Comparison of ENCODE assay signal across 28 cellular contexts in genomic region chr11:64140101-64140500, GRCh38.
"Had no signal": no experiment of that assay in that cellular context is flagged by ENCODE, and none has a peak within 500 bp of the region (broad histone marks: within the 10 kb centered on the region; RNA-seq: fewer than 3 reads in every experiment).

No MANE protein-coding gene starts in this region.

- FAIRE-seq: islet of Langerhans, pancreas had no signal

- ATAC-seq: left lobe of liver; mucosa of descending colon; naive thymus-derived CD4-positive, alpha-beta T cell; natural killer cell treated with Interleukin-12 subunit alpha and Interleukin-12 subunit beta and Interleukin-15 and Interleukin-18, amount 100 ng/mL, for 72 hours; pancreas; right cardiac atrium; sciatic nerve; stimulated activated memory B cell treated with anti-CD40 and anti-IgM and Interleukin-4, amounts not matched to agents 10 μg/mL and 1 μg/mL and 100 μg/mL, for 72 hours; stimulated activated naive CD8-positive, alpha-beta T cell treated with anti-CD3 and anti-CD28 coated beads, Interleukin-15, amount 100 ng/mL, for 72 hours had no signal

- H3K9me3 ChIP-seq: mucosa of descending colon, pancreas, prostate gland, transverse colon, upper lobe of left lung, vagina had no signal

- H3K27ac ChIP-seq: pancreas, prostate gland, transverse colon, upper lobe of left lung, vagina had no signal

- H3K36me3 ChIP-seq: pancreas, prostate gland, transverse colon, upper lobe of left lung, vagina had no signal

- H3K4me2 ChIP-seq: smooth muscle cell had no signal

- H3K4me1 ChIP-seq: pancreas, transverse colon, upper lobe of left lung had no signal

- H3K27me3 ChIP-seq: pancreas, transverse colon, upper lobe of left lung, vagina had no signal

- DNase-seq: hypothalamus; immature natural killer cell; midbrain; mucosa of descending colon; naive thymus-derived CD4-positive, alpha-beta T cell; nucleus accumbens; pancreas; posterior cingulate gyrus; retina; right cardiac atrium; stimulated activated CD4-positive, alpha-beta T cell treated with anti-CD3 and anti-CD28 coated beads, Interleukin-1b, Interleukin-23, amount 100 ng/mL, for 48 hours; stimulated activated CD4-positive, alpha-beta T cell treated with anti-CD3 and anti-CD28 coated beads, Interleukin-2, amount 100 ng/mL, for 48 hours; stimulated activated CD4-positive, alpha-beta T cell treated with anti-CD3 and anti-CD28 coated beads, Interleukin-4, amount 100 ng/mL, for 4 hours; stimulated activated CD8-positive, alpha-beta memory T cell treated with anti-CD3 and anti-CD28 coated beads, Interleukin-4, amount 100 ng/mL, for 48 hours; stimulated activated naive CD4-positive, alpha-beta T cell treated with Interleukin-2 at 50 U/mL for 16 hours; stimulated activated naive CD8-positive, alpha-beta T cell treated with anti-CD3 and anti-CD28 coated beads, Interleukin-15, amount 100 ng/mL, for 72 hours; substantia nigra; transverse colon had no signal

- H3K4me3 ChIP-seq: lung, mucosa of descending colon, pancreas, prostate gland, smooth muscle cell, transverse colon, upper lobe of left lung, vagina had no signal
